ENCODE assay signal across 8 cellular contexts in the genomic region with DNA sequence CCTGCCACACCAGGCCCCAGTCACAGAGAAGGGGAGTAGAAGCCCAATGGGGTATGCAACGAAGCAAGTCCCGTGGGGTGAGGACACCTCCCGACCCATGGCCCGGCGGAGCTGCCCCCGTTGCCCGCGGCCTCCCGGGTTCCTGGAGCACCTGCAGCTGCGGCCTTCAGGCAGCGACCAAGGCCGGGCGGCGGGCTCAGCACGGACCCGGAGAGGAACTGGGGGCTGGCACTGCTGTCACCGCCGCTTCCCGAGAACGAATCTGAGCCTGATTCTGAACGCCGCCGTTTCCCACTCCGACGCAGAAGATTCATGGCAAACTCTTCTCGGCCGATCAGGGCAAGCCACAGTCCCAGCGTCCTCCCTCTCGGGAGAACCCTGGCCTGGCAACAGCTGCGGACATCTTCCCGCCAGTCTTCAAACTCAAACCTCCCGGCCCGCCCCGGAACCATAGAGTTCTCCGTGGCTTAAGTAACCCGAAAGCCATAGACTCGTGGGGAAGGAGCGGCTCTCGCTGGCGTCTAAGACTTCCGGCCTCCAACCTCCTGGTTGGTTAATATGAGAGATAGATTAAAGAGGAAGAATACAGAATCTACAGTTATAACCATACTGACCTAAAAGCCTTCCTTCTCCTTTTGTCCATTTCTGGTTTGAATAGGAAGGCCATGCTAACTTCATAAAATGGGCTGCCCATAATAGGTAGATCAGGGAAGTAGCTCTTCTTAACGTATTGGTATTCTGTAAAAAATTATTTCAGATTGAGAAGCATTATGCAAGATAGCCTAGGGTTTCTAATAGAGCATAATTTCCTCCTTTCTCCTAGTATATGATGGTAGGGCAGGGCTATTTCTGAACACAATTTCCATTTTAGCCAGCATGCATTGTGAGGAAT. TPM values are rescaled to one million over a fixed set of nuclear protein-coding genes. Genes with fewer than 3 reads are reported as not detected.
DNase-seq lines count a peak whose midpoint lies in the region; ATAC-seq and TF ChIP-seq lines count a peak whose summit lies in the region.

A gene (minus strand): TSS at position 425 of the 892 bp plus-strand sequence. CDS start 111 bp downstream, at position 314.

- POLR2A ChIA-PET in RWPE1 (lab: Yijun Ruan, JAX; ENCODE audit: low non-redundant PET) = interaction anchor here (0.6 kb wide), 1 partner anchor 1339 kb away, joined by 4 read pairs; no protein-coding TSS in a partner anchor

- H3K27ac ChIP-seq in RWPE1 = peak within 1 kb of the TSS; percentile 71

- intact Hi-C loops in natural killer cell (cut with micrococcal nuclease) = loop anchor here (1.0 to 10.0 kb wide), 9 partner anchors 114 to 1941 kb away; a partner anchor contains a TSS

- peak within 1 kb of the TSS; percentile 96 for H3K27ac Mint-ChIP-seq in activated T-helper 17 cell treated with anti-CD3 and anti-CD28 coated beads, Interleukin-2, amount 50 U/mL, for 72 hours
- H3K27ac Mint-ChIP-seq in natural killer cell = peak within 1 kb of the TSS; percentile 82 to 97

- DNase-seq in Daoy (ENCODE audit: low read depth) (peak; percentile 93), GOT3 (lab: John Stamatoyannopoulos, UW) (peak; percentile 35), LNCaP clone FGC (ENCODE audit: low read depth) (peak; percentile 89), RWPE1 (ENCODE audit: low spot score) (peak; percentile 92), fibroblast of peridontal ligament (ENCODE audit: extremely low read depth) (peak; percentile 95), natural killer cell (peak; percentile 78)
- peak; percentile 84 for DNase-seq in stimulated activated naive CD4-positive, alpha-beta T cell treated with Interleukin-2 at 50 U/mL for 16 hours (lab: John Stamatoyannopoulos, UW)

- no peaks in the 10 kb centered on the region for H3K27me3 Mint-ChIP-seq in activated T-helper 17 cell treated with anti-CD3 and anti-CD28 coated beads, Interleukin-2, amount 50 U/mL, for 72 hours
- H3K27me3 Mint-ChIP-seq in natural killer cell (ENCODE audit: low read depth in 2 of 2) = no peaks in the 10 kb centered on the region

- H3K4me1 Mint-ChIP-seq in activated T-helper 17 cell treated with anti-CD3 and anti-CD28 coated beads, Interleukin-2, amount 50 U/mL, for 72 hours = peaks cover 8% of the 10 kb centered on the region
- peaks cover 13 to 21% of the 10 kb centered on the region in 2 donors for H3K4me1 Mint-ChIP-seq in natural killer cell

- H3K36me3 Mint-ChIP-seq in activated T-helper 17 cell treated with anti-CD3 and anti-CD28 coated beads, Interleukin-2, amount 50 U/mL, for 72 hours (ENCODE audit: low read depth) = peaks cover 5% of the 10 kb centered on the region
- no peaks in the 10 kb centered on the region for H3K36me3 Mint-ChIP-seq in natural killer cell

- peak within 1 kb of the TSS; percentile 97 for H3K4me3 Mint-ChIP-seq in activated T-helper 17 cell treated with anti-CD3 and anti-CD28 coated beads, Interleukin-2, amount 50 U/mL, for 72 hours
- peak within 1 kb of the TSS; percentile 96 for H3K4me3 Mint-ChIP-seq in natural killer cell

- TF ChIP-seq CTCF in LNCaP clone FGC (IDR thresholded peaks at IDR 0.05; ENCODE audit: control insufficient read depth, extremely low read depth, insufficient read depth) = no peak
- TF ChIP-seq CTCF in RWPE1 (conservative IDR thresholded peaks at IDR 0.05; ENCODE audit: low read depth) = no peak
- TF ChIP-seq CTCF in natural killer cell (IDR thresholded peaks at IDR 0.05) = no peak

- CTCF ChIA-PET in RWPE1 (lab: Yijun Ruan, JAX) = interaction anchor here (1.2 kb wide), 1 partner anchor 713 kb away, joined by 5 read pairs; no protein-coding TSS in a partner anchor

- no peaks in the 10 kb centered on the region for H3K9me3 Mint-ChIP-seq in activated T-helper 17 cell treated with anti-CD3 and anti-CD28 coated beads, Interleukin-2, amount 50 U/mL, for 72 hours
- no peaks in the 10 kb centered on the region for H3K9me3 Mint-ChIP-seq in natural killer cell

- peak within 1 kb of the TSS; percentile 83 for H3K4me3 ChIP-seq in LNCaP clone FGC (ENCODE audit: low read depth, low read length)

- peak; percentile 98 for ATAC-seq in activated T-helper 17 cell treated with anti-CD3 and anti-CD28 coated beads, Interleukin-2, amount 50 U/mL, for 72 hours (replicated peaks)
- ATAC-seq in natural killer cell = peak; percentile 97 to 99 (median 99)

RNA-seq across cellular contexts. Expression of the gene that starts here (rescaled TPM):
- 9.5 and 13.2 TPM in 2 replicates for total RNA-seq in Daoy (2014; rRNA removed; shearing (Covaris generic))
- 10 to 100 TPM; 11.8 to 19.0 TPM for total RNA-seq in activated T-helper 17 cell treated with anti-CD3 and anti-CD28 coated beads, Interleukin-2, amount 50 U/mL, for 72 hours
- 1 to 10 TPM in 1 of 3 donors, under 1 TPM in 2; 0.66 to 1.2 (median 0.70) TPM for total RNA-seq in natural killer cell

Comparison
In these comparisons a context has a peak if more than half of its experiments do, and no peak if none do; other contexts are left out.
1. Peak in every context shown above with its lines: DNase-seq, ATAC-seq, H3K4me3 ChIP-seq and H3K27ac ChIP-seq.
2. DNase-seq: peak in every context shown above with its lines; median percentile 95 in fibroblast of peridontal ligament; 93 in Daoy; 92 in RWPE1; 89 in LNCaP clone FGC; 84 in stimulated activated naive CD4-positive, alpha-beta T cell treated with Interleukin-2 at 50 U/mL for 16 hours; 78 in natural killer cell; 35 in GOT3.